20 cellular contexts compared by ENCODE assay signal in genomic region chr17:11601661-11602060, GRCh38.
"Had no signal": no experiment of that assay in that cellular context is flagged by ENCODE, and none has a peak within 500 bp of the region (broad histone marks: within the 10 kb centered on the region; RNA-seq: fewer than 3 reads in every experiment).

No MANE protein-coding gene starts in this region.

- H3K36me3 ChIP-seq: SJSA1 had no signal

- ATAC-seq: K562 had no signal

- H3K9me3 ChIP-seq: SJSA1 had no signal

- H3K27ac ChIP-seq: HL-60, KMS-11, SJSA1, SK-N-MC had no signal

- H3K27me3 ChIP-seq: SJSA1 had no signal

- H3K4me3 ChIP-seq: K562, SJSA1, SK-N-MC had no signal

- DNase-seq: Kasumi-1, MM.1S, NCI-H1092 treated with DMSO at 0.1 percent for 48 hours, NCI-H1436, NCI-H187, NCI-H2029, NCI-H2081 treated with DMSO at 0.1 percent for 48 hours, NCI-H2171, NCI-H345, NCI-H446 treated with DMSO at 0.1 percent for 48 hours, NCI-H510A treated with DMSO at 0.1 percent for 48 hours, NCI-H526, Right ventricle myocardium superior, RPMI8226, SIG-M5 had no signal
